13 cellular contexts compared by ENCODE assay signal in the genomic region with DNA sequence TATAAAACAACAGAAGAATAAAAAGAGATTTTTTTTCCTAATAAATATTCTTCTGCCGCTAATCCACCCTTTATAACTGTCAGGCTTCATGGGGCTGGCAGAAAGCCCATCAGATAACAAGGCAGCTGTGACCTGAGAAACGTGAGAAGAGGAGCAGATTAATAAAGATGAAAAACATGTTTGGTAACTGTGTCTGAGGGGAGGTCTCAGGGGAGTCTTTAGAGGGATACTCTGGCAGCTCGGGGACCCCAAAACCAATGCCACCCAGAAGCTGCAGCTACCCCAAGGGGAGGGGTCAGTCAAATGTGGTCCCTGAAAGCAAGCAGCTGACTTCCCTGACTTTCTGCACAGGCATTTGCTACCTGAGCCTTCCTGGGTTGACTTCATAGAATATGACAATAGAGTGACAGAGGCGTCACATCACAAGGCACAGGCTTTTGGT. TPM values are rescaled to one million over a fixed set of nuclear protein-coding genes. Genes with fewer than 3 reads are reported as not detected.
DNase-seq lines count a peak whose midpoint lies in the region; ATAC-seq, FAIRE-seq and TF ChIP-seq lines count a peak whose summit lies in the region.
"Had no signal": no experiment of that assay in that cellular context is flagged by ENCODE, and none has a peak within 500 bp of the region (broad histone marks: within the 10 kb centered on the region; RNA-seq: fewer than 3 reads in every experiment).

No MANE protein-coding gene starts in this region.

- intact Hi-C loops in A673 (cut with micrococcal nuclease; ENCODE audit: unreplicated experiment) (loop anchor here (10.0 kb wide), 2 partner anchors 713 to 963 kb away; partner anchors contain the start of gene ARHGAP20), upper lobe of right lung (cut with DNase I) (no loop called here)

- BruUV-seq in A673 (replicated peaks; lab: Mats Ljungman, UMichigan), result no TSS peak

- H3K9me2 ChIP-seq in Karpas-422 (replicated peaks; ENCODE audit: insufficient read depth, low read length), result no peaks in the 10 kb centered on the region

- no peak for TF ChIP-seq CTCF in A673 (conservative IDR thresholded peaks at IDR 0.05; ENCODE audit: low read depth, low read length)
- TF ChIP-seq CTCF in bronchial epithelial cell (IDR thresholded peaks at IDR 0.05; ENCODE audit: insufficient read depth, low read length, severe bottlenecking), result no peak
- no peak for TF ChIP-seq CTCF in upper lobe of right lung (IDR thresholded peaks at IDR 0.05)

- POLR2A ChIA-PET in A673 (lab: Charles Lee; ENCODE audit: low non-redundant PET), result no interaction called here

- H3K4me3 ChIP-seq in A673 (ENCODE audit: low read depth, low read length, poor library complexity, severe bottlenecking) (no peak overlapping the region), Karpas-422 (ENCODE audit: low read length) (peak overlapping the region; percentile 34), bronchial epithelial cell (ENCODE audit: low read depth, low read length) (no peak overlapping the region), upper lobe of right lung (no peak overlapping the region)
- H3K4me3 ChIP-seq: esophagus squamous epithelium, SJSA1 had no signal

- no peak for FAIRE-seq in bronchial epithelial cell (lab: Jason Lieb, UNC)

- H3K27me3 ChIP-seq in A673 (replicated peaks; ENCODE audit: insufficient read depth, low read depth, low read length, poor library complexity) (no peaks in the 10 kb centered on the region), Karpas-422 (ENCODE audit: low read length) (peaks cover 5% of the 10 kb centered on the region; the same call in 1 of the 2 replicates), bronchial epithelial cell (ENCODE audit: control insufficient read depth, insufficient read depth, low read length) (peaks cover 4% of the 10 kb centered on the region), upper lobe of right lung (no peaks in the 10 kb centered on the region)
- H3K27me3 ChIP-seq: esophagus squamous epithelium, SJSA1 had no signal

- no peak for ATAC-seq in HG02973 (IDR thresholded peaks at IDR 0.05; ENCODE audit: unreplicated experiment)
- no peak for ATAC-seq in upper lobe of right lung

- H3K4me1 ChIP-seq in A673 (ENCODE audit: insufficient read depth, low read length, poor library complexity, severe bottlenecking) (peaks cover 25% of the 10 kb centered on the region), Karpas-422 (ENCODE audit: low read length) (peaks cover 75% of the 10 kb centered on the region), upper lobe of right lung (no peaks in the 10 kb centered on the region)
- H3K4me1 ChIP-seq: SJSA1 had no signal

- no peaks in the 10 kb centered on the region for H3K79me2 ChIP-seq in Karpas-422 (ENCODE audit: low read length)

- no peaks in the 10 kb centered on the region for H4K20me1 ChIP-seq in Karpas-422 (ENCODE audit: insufficient read depth, low read depth, low read length)

- no peaks in the 10 kb centered on the region for H3K36me3 ChIP-seq in A673 (ENCODE audit: insufficient read depth, low read length, poor library complexity, severe bottlenecking)
- no peaks in the 10 kb centered on the region for H3K36me3 ChIP-seq in Karpas-422 (ENCODE audit: insufficient read depth, low read length)
- no peaks in the 10 kb centered on the region for H3K36me3 ChIP-seq in bronchial epithelial cell (ENCODE audit: control insufficient read depth, insufficient read depth, low read length)
- no peaks in the 10 kb centered on the region for H3K36me3 ChIP-seq in upper lobe of right lung
- H3K36me3 ChIP-seq: esophagus squamous epithelium, SJSA1 had no signal

- CTCF ChIA-PET in A673 (lab: Charles Lee), result interaction anchor here (1.0 to 1.4 kb wide), 3 partner anchors 19 to 145 kb away, joined by 4 to 8 read pairs (median 4); no protein-coding TSS in a partner anchor

- DNase-seq in A673 (ENCODE audit: low spot score) (peak; percentile 86), Karpas-422 (peak; percentile 96), NCI-H510A treated with DMSO at 0.1 percent for 48 hours (lab: John Stamatoyannopoulos, UW) (peak; percentile 83), bronchial epithelial cell (ENCODE audit: low read depth) (peak; percentile 39), SW480 (ENCODE audit: low spot score) (no peak), activated T-cell treated with anti-CD3 and anti-CD28 coated beads for 4 hours (no peak), upper lobe of right lung (no peak)
- DNase-seq: ACHN; activated CD8-positive, alpha-beta memory T cell treated with anti-CD3 and anti-CD28 coated beads for 24 hours; amniotic stem cell; esophagus squamous epithelium had no signal

- H3K9ac ChIP-seq in Karpas-422 (ENCODE audit: low read length), result peak overlapping the region; percentile 29

- no peak overlapping the region for H2AFZ ChIP-seq in Karpas-422 (ENCODE audit: low read length)

- peak overlapping the region; percentile 54 for H3K4me2 ChIP-seq in Karpas-422 (ENCODE audit: low read depth, low read length, poor library complexity, severe bottlenecking)

- H3K27ac ChIP-seq in A673 (ENCODE audit: low read depth, low read length, poor library complexity, severe bottlenecking) (no peak overlapping the region), Karpas-422 (ENCODE audit: low read length) (peak overlapping the region; percentile 67), upper lobe of right lung (no peak overlapping the region)
- H3K27ac ChIP-seq: SJSA1 had no signal

- H3K9me3 ChIP-seq in A673 (ENCODE audit: low read depth, low read length, poor library complexity, severe bottlenecking) (no peaks in the 10 kb centered on the region), Karpas-422 (ENCODE audit: low read length) (no peaks in the 10 kb centered on the region), upper lobe of right lung (no peaks in the 10 kb centered on the region)
- H3K9me3 ChIP-seq: esophagus squamous epithelium, SJSA1 had no signal

RNA-seq across cellular contexts. Expression of gene POU2AF1, which starts 48.4 kb away (rescaled TPM):
- total RNA-seq in A673 (2021), result not detected in 2 replicates
- 803 and 894 TPM in 2 replicates for total RNA-seq in Karpas-422 (2014; rRNA removed; shearing (Covaris generic); ENCODE audit: low replicate concordance)
- not detected in 2 replicates for total RNA-seq in bronchial epithelial cell
- total RNA-seq in upper lobe of right lung, result 2.5 TPM
- total RNA-seq: SJSA1 had no signal

Comparison
In these comparisons a context has a peak if more than half of its experiments do, and no peak if none do; other contexts are left out.
1. DNase-seq: peak in A673 (single experiment), Karpas-422 (single experiment), NCI-H510A treated with DMSO at 0.1 percent for 48 hours (single experiment) and bronchial epithelial cell (single experiment); none in SW480 (single experiment), activated T-cell treated with anti-CD3 and anti-CD28 coated beads for 4 hours (single experiment) and upper lobe of right lung (single experiment).
2. RNA of gene POU2AF1, which starts 48.4 kb away (total RNA-seq): 803 to 894 TPM in Karpas-422; 2.5 TPM in upper lobe of right lung (single experiment), not detected in A673 and not detected in bronchial epithelial cell; every median in the first group is over 100 times any median in the second.